1 cellular context compared by ENCODE assay signal in genomic region chr3:41448396-41448795, GRCh38.
TF ChIP-seq lines count a peak whose summit lies in the region.

No MANE protein-coding gene starts in this region.

TF ChIP-seq in HepG2, 621 proteins besides CTCF, POLR2A, EP300 and RAD21 (continued from another document):
- no peak for TF ChIP-seq ZKSCAN8 (CRISPR knock-in tag; IDR thresholded peaks at IDR 0.05; ENCODE audit: borderline replicate concordance)
- no peak for TF ChIP-seq ZFP37 (CRISPR knock-in tag; IDR thresholded peaks at IDR 0.05; ENCODE audit: borderline replicate concordance)
- TF ChIP-seq ZBTB7B (CRISPR knock-in tag; IDR thresholded peaks at IDR 0.05): no peak
- no peak for TF ChIP-seq ZNF605 (CRISPR knock-in tag; IDR thresholded peaks at IDR 0.05)
- no peak for TF ChIP-seq TEF (CRISPR knock-in tag; IDR thresholded peaks at IDR 0.05)
- TF ChIP-seq ZBTB34 (CRISPR knock-in tag; IDR thresholded peaks at IDR 0.05): no peak
- no peak for TF ChIP-seq ZZZ3 (CRISPR knock-in tag; IDR thresholded peaks at IDR 0.05; ENCODE audit: borderline replicate concordance)
- no peak for TF ChIP-seq ZNF350 (CRISPR knock-in tag; IDR thresholded peaks at IDR 0.05; ENCODE audit: borderline replicate concordance, low read depth)
- TF ChIP-seq ATF6 (CRISPR knock-in tag; conservative IDR thresholded peaks at IDR 0.05): no peak
- no peak for TF ChIP-seq ZNF30 (CRISPR knock-in tag; IDR thresholded peaks at IDR 0.05)
- no peak for TF ChIP-seq FOSL2 (CRISPR knock-in tag; IDR thresholded peaks at IDR 0.05)
- no peak for TF ChIP-seq PAF1 (CRISPR knock-in tag; IDR thresholded peaks at IDR 0.05)
